In genomic region chr18:76252880-76253279, GRCh38 we compare ENCODE assay signal across 9 cellular contexts.
DNase-seq lines count a peak whose midpoint lies in the region; ATAC-seq, FAIRE-seq and TF ChIP-seq lines count a peak whose summit lies in the region.
"Had no signal": no experiment of that assay in that cellular context is flagged by ENCODE, and none has a peak within 500 bp of the region (broad histone marks: within the 10 kb centered on the region; RNA-seq: fewer than 3 reads in every experiment).

No MANE protein-coding gene starts in this region.

- TF ChIP-seq POLR2A in GM12878 (IDR thresholded peaks at IDR 0.05; ENCODE audit: low read depth, low read length), result no peak

- H3K27me3 ChIP-seq in Loucy (ENCODE audit: insufficient read depth, low read length, poor library complexity, severe bottlenecking) (no peaks in the 10 kb centered on the region), GM12878 (replicated peaks in 1 of 2; ENCODE audit: control insufficient read depth in 2 of 2, insufficient read depth in 2 of 2, low read length in 1 of 2) (peaks cover 0 to 1% of the 10 kb centered on the region in 2 experiments; a peak in 2 of 4 replicates), neural cell (ENCODE audit: insufficient read depth, low read depth, low read length) (no peaks in the 10 kb centered on the region)

- peak; percentile 78 for TF ChIP-seq CTCF in Loucy (conservative IDR thresholded peaks at IDR 0.05; ENCODE audit: low read length)
- peak; percentile 33 to 46 (median 40) for TF ChIP-seq CTCF in GM12878 (IDR thresholded peaks at IDR 0.05 in 2 of 3, conservative IDR thresholded peaks at IDR 0.05 in 1 of 3; ENCODE audit: control insufficient read depth in 2 of 3, extremely low read depth in 1 of 3, insufficient read depth in 1 of 3, low read depth in 3 of 3, low read length in 3 of 3)
- peak; percentile 47 for TF ChIP-seq CTCF in neural cell (IDR thresholded peaks at IDR 0.05; ENCODE audit: poor library complexity, severe bottlenecking)

- DNase-seq in NCI-H1105 treated with DMSO at 0.1 percent for 48 hours (lab: John Stamatoyannopoulos, UW), result peak; percentile 18
- no peak for DNase-seq in NCI-H1105 (lab: John Stamatoyannopoulos, UW)
- DNase-seq in GM12878 (ENCODE audit: low read depth, low spot score), result no peak
- no peak for DNase-seq in caudate nucleus (lab: John Stamatoyannopoulos, UW)

- no TSS peak for BruUV-seq in GM12878 (replicated peaks; lab: Mats Ljungman, UMichigan)

- H3K79me2 ChIP-seq in Loucy (ENCODE audit: insufficient read depth, low read length) (no peaks in the 10 kb centered on the region), GM12878 (ENCODE audit: control insufficient read depth, insufficient read depth, low read length) (no peaks in the 10 kb centered on the region), neural cell (replicated peaks; ENCODE audit: insufficient read depth, low read length) (no peaks in the 10 kb centered on the region)

- TF ChIP-seq EP300 in GM12878 (IDR thresholded peaks at IDR 0.05; ENCODE audit: borderline replicate concordance in 1 of 2, control insufficient read depth in 1 of 2, low read depth in 2 of 2, low read length in 2 of 2) (no peak), neural cell (conservative IDR thresholded peaks at IDR 0.05; ENCODE audit: poor library complexity, severe bottlenecking) (no peak)

- POLR2A ChIA-PET in GM12878 (lab: Charles Lee), result no interaction called here

- RAD21 ChIA-PET in GM12878 (lab: Charles Lee; ENCODE audit: unreplicated experiment), result interaction anchor here (1.2 kb wide), 1 partner anchor 82 kb away, joined by 3 read pairs; no protein-coding TSS in a partner anchor

- ATAC-seq in GM12878 (no peak), GM21423 (IDR thresholded peaks at IDR 0.05; ENCODE audit: unreplicated experiment) (no peak), HG02763 (IDR thresholded peaks at IDR 0.05; ENCODE audit: unreplicated experiment) (no peak)
- ATAC-seq: esophagus mucosa had no signal

- H3K9me2 ChIP-seq in Loucy (replicated peaks; ENCODE audit: low read depth, low read length) (no peaks in the 10 kb centered on the region), neural cell (ENCODE audit: insufficient read depth, low read length) (no peaks in the 10 kb centered on the region)

- SMC1A ChIA-PET in GM12878 (lab: Charles Lee; ENCODE audit: uncharacterized antibody, unreplicated experiment), result no interaction called here

- H3K4me2 ChIP-seq in Loucy (ENCODE audit: low read depth, low read length, poor library complexity, severe bottlenecking) (no peak overlapping the region), GM12878 (ENCODE audit: control insufficient read depth, insufficient read depth) (no peak overlapping the region), neural cell (ENCODE audit: low read length) (no peak overlapping the region)

- H3K36me3 ChIP-seq in Loucy (ENCODE audit: insufficient read depth, low read length) (no peaks in the 10 kb centered on the region), GM12878 (ENCODE audit: control insufficient read depth in 2 of 2, insufficient read depth in 2 of 2, low read length in 1 of 2) (no peaks in the 10 kb centered on the region), neural cell (ENCODE audit: insufficient read depth, low read length) (no peaks in the 10 kb centered on the region)

- H3F3A ChIP-seq in Loucy (ENCODE audit: low read depth) (no peaks in the 10 kb centered on the region), neural cell (ENCODE audit: insufficient read depth, low read length, poor library complexity, severe bottlenecking) (no peaks in the 10 kb centered on the region)

- intact Hi-C loops in GM12878 (cut with micrococcal nuclease; ENCODE audit: unreplicated experiment), result no loop called here

- H3K9me3 ChIP-seq in Loucy (ENCODE audit: insufficient read depth, low read depth, low read length), result no peaks in the 10 kb centered on the region
- H3K9me3 ChIP-seq in GM12878 (replicated peaks; ENCODE audit: control insufficient read depth, insufficient read depth, low read length), result no peaks in the 10 kb centered on the region
- H3K9me3 ChIP-seq in neural cell (ENCODE audit: low read length), result no peaks in the 10 kb centered on the region

- H2AFZ ChIP-seq in Loucy (ENCODE audit: low read length), result no peak overlapping the region
- no peak overlapping the region for H2AFZ ChIP-seq in GM12878 (ENCODE audit: control insufficient read depth, low read depth, low read length)
- no peak overlapping the region for H2AFZ ChIP-seq in neural cell (ENCODE audit: low read depth, low read length)

- FAIRE-seq in GM12878 (lab: Jason Lieb, UNC), result peak; percentile 7

- H3K4me1 ChIP-seq in Loucy (ENCODE audit: insufficient read depth, low read length, poor library complexity, severe bottlenecking), result no peaks in the 10 kb centered on the region
- H3K4me1 ChIP-seq in GM12878 (ENCODE audit: control insufficient read depth, insufficient read depth, low read length), result no peaks in the 10 kb centered on the region

- H4K20me1 ChIP-seq in Loucy (ENCODE audit: insufficient read depth, low read length, poor library complexity, severe bottlenecking) (no peaks in the 10 kb centered on the region), GM12878 (ENCODE audit: control insufficient read depth, insufficient read depth) (no peaks in the 10 kb centered on the region), neural cell (ENCODE audit: insufficient read depth) (no peaks in the 10 kb centered on the region)

- no peak overlapping the region for H3K4me3 ChIP-seq in Loucy (ENCODE audit: low read length, poor library complexity, severe bottlenecking)
- H3K4me3 ChIP-seq in GM12878, result no peak overlapping the region
- no peak overlapping the region for H3K4me3 ChIP-seq in neural cell (ENCODE audit: low read length)

- TF ChIP-seq RAD21 in GM12878 (IDR thresholded peaks at IDR 0.05; ENCODE audit: insufficient read depth, low read depth, low read length), result peak; percentile 35
- peak; percentile 46 for TF ChIP-seq RAD21 in neural cell (conservative IDR thresholded peaks at IDR 0.05)

- H3K27ac ChIP-seq in GM12878 (ENCODE audit: control insufficient read depth, insufficient read depth), result no peak overlapping the region
- H3K27ac ChIP-seq in neural cell (ENCODE audit: low read length), result no peak overlapping the region
- no peak overlapping the region for H3K27ac ChIP-seq in caudate nucleus (ENCODE audit: low read depth, low read length)

- in situ Hi-C loops in GM12878 (cut with MboI), result no loop called here

- WGBS in GM12878 (ENCODE audit: insufficient coverage, insufficient replicate concordance, low lambda C conversion rate, missing lambda C conversion rate), result 0% methylated on average over 3 of the region's 3 CpGs

- H3K9ac ChIP-seq in Loucy (ENCODE audit: low read depth, low read length, poor library complexity, severe bottlenecking) (no peak overlapping the region), GM12878 (ENCODE audit: control insufficient read depth, insufficient read depth, low read length) (no peak overlapping the region), neural cell (ENCODE audit: low read length) (no peak overlapping the region)

- CTCF ChIA-PET in GM12878 (lab: Yijun Ruan, JAX), result interaction anchor here (1.0 to 1.3 kb wide), 2 partner anchors 44 to 83 kb away, joined by 3 to 4 read pairs; no protein-coding TSS in a partner anchor

TF ChIP-seq in GM12878, 131 proteins besides CTCF, POLR2A, EP300 and RAD21 (continues in another document):
- TF ChIP-seq SREBF2 (IDR thresholded peaks at IDR 0.05; ENCODE audit: low read length) (no peak), GABPA (IDR thresholded peaks at IDR 0.05; ENCODE audit: low read depth) (no peak), ZNF207 (IDR thresholded peaks at IDR 0.05; ENCODE audit: borderline replicate concordance) (no peak), POLR2AphosphoS5 (IDR thresholded peaks at IDR 0.05; ENCODE audit: low read length) (no peak), ESRRA (IDR thresholded peaks at IDR 0.05; ENCODE audit: low read length) (no peak)
- TF ChIP-seq, protein P1, sequence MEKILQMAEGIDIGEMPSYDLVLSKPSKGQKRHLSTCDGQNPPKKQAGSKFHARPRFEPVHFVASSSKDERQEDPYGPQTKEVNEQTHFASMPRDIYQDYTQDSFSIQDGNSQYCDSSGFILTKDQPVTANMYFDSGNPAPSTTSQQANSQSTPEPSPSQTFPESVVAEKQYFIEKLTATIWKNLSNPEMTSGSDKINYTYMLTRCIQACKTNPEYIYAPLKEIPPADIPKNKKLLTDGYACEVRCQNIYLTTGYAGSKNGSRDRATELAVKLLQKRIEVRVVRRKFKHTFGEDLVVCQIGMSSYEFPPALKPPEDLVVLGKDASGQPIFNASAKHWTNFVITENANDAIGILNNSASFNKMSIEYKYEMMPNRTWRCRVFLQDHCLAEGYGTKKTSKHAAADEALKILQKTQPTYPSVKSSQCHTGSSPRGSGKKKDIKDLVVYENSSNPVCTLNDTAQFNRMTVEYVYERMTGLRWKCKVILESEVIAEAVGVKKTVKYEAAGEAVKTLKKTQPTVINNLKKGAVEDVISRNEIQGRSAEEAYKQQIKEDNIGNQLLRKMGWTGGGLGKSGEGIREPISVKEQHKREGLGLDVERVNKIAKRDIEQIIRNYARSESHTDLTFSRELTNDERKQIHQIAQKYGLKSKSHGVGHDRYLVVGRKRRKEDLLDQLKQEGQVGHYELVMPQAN (conservative IDR thresholded peaks at IDR 0.05), result no peak

TF ChIP-seq in neural cell, 6 proteins besides CTCF, POLR2A, EP300 and RAD21:
- TF ChIP-seq SMC3 (conservative IDR thresholded peaks at IDR 0.05; ENCODE audit: poor library complexity), result no peak
- no peak for TF ChIP-seq EZH2 (IDR thresholded peaks at IDR 0.05; ENCODE audit: borderline replicate concordance, insufficient read depth, low read length, poor library complexity, severe bottlenecking)
- no peak for TF ChIP-seq TAF1 (IDR thresholded peaks at IDR 0.05; ENCODE audit: low read depth)
